Comparison of ENCODE assay signal across 8 cellular contexts in genomic region chr22:33372875-33373274, GRCh38.
"Had no signal": no experiment of that assay in that cellular context is flagged by ENCODE, and none has a peak within 500 bp of the region (broad histone marks: within the 10 kb centered on the region; RNA-seq: fewer than 3 reads in every experiment).

No MANE protein-coding gene starts in this region.

- H3K4me3 ChIP-seq: GM12878 had no signal

- ATAC-seq: GM12878 had no signal

- DNase-seq: GDM1, GF-D8 had no signal

- FAIRE-seq: G401.6, GM12878, GM12891, GM12892, GM18507, GM19239 had no signal
